In the genomic region with DNA sequence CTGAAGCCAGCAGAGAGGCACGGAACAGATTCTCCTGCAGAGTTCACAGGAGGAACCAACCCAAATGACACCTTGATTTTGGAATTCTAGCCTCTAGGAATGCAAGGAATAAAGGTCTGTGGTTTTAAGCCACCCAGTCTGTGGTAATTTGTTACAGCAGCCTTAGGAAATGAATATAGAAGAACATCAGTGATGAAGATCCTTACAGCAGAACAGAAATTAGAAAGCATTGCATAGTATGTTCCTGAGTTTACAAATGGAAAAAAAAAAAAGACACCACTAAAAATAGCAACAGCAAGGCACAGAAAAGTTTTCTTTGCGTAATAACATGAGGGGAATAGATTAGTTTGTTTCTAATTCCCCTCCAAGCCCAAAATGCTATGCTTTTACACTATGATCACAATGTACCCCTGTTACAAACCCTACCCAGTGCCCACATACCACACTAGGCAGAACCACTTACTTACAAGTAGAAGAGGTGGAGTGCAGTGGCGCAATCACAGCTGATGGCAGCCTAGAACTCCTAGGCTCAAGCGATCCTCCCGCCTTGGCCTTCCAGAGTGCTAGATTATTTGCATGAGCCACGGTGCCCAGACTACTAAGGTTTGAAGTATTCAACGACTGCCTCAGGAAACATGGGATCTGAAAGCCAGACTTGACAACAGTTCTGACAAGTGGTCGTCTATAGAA, we compare ENCODE assay signal across 18 cellular contexts.
DNase-seq lines count a peak whose midpoint lies in the region; ATAC-seq and TF ChIP-seq lines count a peak whose summit lies in the region.
"Had no signal": no experiment of that assay in that cellular context is flagged by ENCODE, and none has a peak within 500 bp of the region (broad histone marks: within the 10 kb centered on the region; RNA-seq: fewer than 3 reads in every experiment).

No MANE protein-coding gene starts in this region.

- H3K4me2 ChIP-seq in BLaER1 treated with 17β-estradiol and CSF1 and Interleukin-3, amounts not matched to agents 10 nM and 100 nM: peak overlapping the region in 9 of 11 experiments; percentile 3 to 51 (median 20); a peak in 14 of 22 replicates

- no peaks in the 10 kb centered on the region for H3K27me3 ChIP-seq in BLaER1 treated with 17β-estradiol and CSF1 and Interleukin-3, amounts not matched to agents 10 nM and 100 nM
- H3K27me3 ChIP-seq in lung (ENCODE audit: control insufficient read depth, insufficient read depth) (no peaks in the 10 kb centered on the region), endodermal cell (ENCODE audit: control insufficient read depth, insufficient read depth, low read length, poor library complexity, severe bottlenecking) (no peaks in the 10 kb centered on the region)
- H3K27me3 ChIP-seq: SJSA1 had no signal

- no peak overlapping the region for H3K4me3 Mint-ChIP-seq in endodermal cell
- H3K4me3 Mint-ChIP-seq: CD4-positive, CD25-positive, alpha-beta regulatory T cell had no signal

- peaks cover 3 to 66% (median 43%) of the 10 kb centered on the region in 11 experiments; a peak in 18 of 22 replicates for H3K36me3 ChIP-seq in BLaER1 treated with 17β-estradiol and CSF1 and Interleukin-3, amounts not matched to agents 10 nM and 100 nM
- peaks cover 0 to 9% of the 10 kb centered on the region in 2 donors for H3K36me3 ChIP-seq in lung (ENCODE audit: control insufficient read depth in 2 of 2, insufficient read depth in 2 of 2, low read length in 2 of 2)
- no peaks in the 10 kb centered on the region for H3K36me3 ChIP-seq in endodermal cell (ENCODE audit: control insufficient read depth, insufficient read depth, low read length)
- H3K36me3 ChIP-seq: SJSA1 had no signal

- TF ChIP-seq CTCF in lung (IDR thresholded peaks at IDR 0.05; ENCODE audit: control extremely low read depth, extremely low read depth) (no peak), endodermal cell (conservative IDR thresholded peaks at IDR 0.05) (no peak)

- H3K9me3 Mint-ChIP-seq in endodermal cell: no peaks in the 10 kb centered on the region

- 0 out of 22 replicates have a peak, but pooled peaks cover 0 to 7% (median 0%) of the 10 kb centered on the region in 11 experiments for H4K20me1 ChIP-seq in BLaER1 treated with 17β-estradiol and CSF1 and Interleukin-3, amounts not matched to agents 10 nM and 100 nM

- no peak overlapping the region for H3K27ac ChIP-seq in BLaER1 treated with 17β-estradiol and CSF1 and Interleukin-3, amounts not matched to agents 10 nM and 100 nM
- no peak overlapping the region for H3K27ac ChIP-seq in lung (ENCODE audit: low read depth in 1 of 2, low read length in 1 of 2)
- no peak overlapping the region for H3K27ac ChIP-seq in endodermal cell (ENCODE audit: low read depth, low read length)
- H3K27ac ChIP-seq: HL-60, SJSA1 had no signal

- peaks cover 7% of the 10 kb centered on the region for H3K36me3 Mint-ChIP-seq in endodermal cell (ENCODE audit: low read depth)

- WGBS in lung, 2 donors: 78 to 88% methylated on average over 8 of the region's 8 CpGs
- 86 to 91% methylated on average over 7 of the region's 8 CpGs for WGBS in endodermal cell (ENCODE audit: insufficient coverage in 1 of 2, insufficient read length in 1 of 2), 2 experiments

- no peak overlapping the region for H3K9ac ChIP-seq in BLaER1 treated with 17β-estradiol and CSF1 and Interleukin-3, amounts not matched to agents 10 nM and 100 nM
- H3K9ac ChIP-seq in endodermal cell (ENCODE audit: extremely low read depth, low read length, poor library complexity, severe bottlenecking): no peak overlapping the region

- H3K4me1 Mint-ChIP-seq in endodermal cell: peaks cover 43% of the 10 kb centered on the region

- ATAC-seq in lung (ENCODE audit: insufficient read depth, low FRiP score): no peak

- no peaks in the 10 kb centered on the region for H3K27me3 Mint-ChIP-seq in endodermal cell (ENCODE audit: insufficient read depth)
- H3K27me3 Mint-ChIP-seq: CD4-positive, CD25-positive, alpha-beta regulatory T cell had no signal

- H3K4me1 ChIP-seq in BLaER1 treated with 17β-estradiol and CSF1 and Interleukin-3, amounts not matched to agents 10 nM and 100 nM: peaks cover 7 to 28% (median 20%) of the 10 kb centered on the region in 10 experiments; a peak in 17 of 20 replicates
- H3K4me1 ChIP-seq in lung (ENCODE audit: control insufficient read depth in 2 of 2, insufficient read depth in 2 of 2, low read length in 2 of 2): peaks cover 0 to 6% of the 10 kb centered on the region in 2 donors
- peaks cover 29% of the 10 kb centered on the region for H3K4me1 ChIP-seq in endodermal cell (ENCODE audit: control insufficient read depth, insufficient read depth, low read length)

- H3K9me3 ChIP-seq in BLaER1 treated with 17β-estradiol and CSF1 and Interleukin-3, amounts not matched to agents 10 nM and 100 nM (replicated peaks in 1 of 11): peaks cover 0 to 1% (median 0%) of the 10 kb centered on the region in 11 experiments; a peak in 2 of 22 replicates
- no peaks in the 10 kb centered on the region for H3K9me3 ChIP-seq in lung (ENCODE audit: control insufficient read depth in 2 of 2, insufficient read depth in 1 of 2, low read length in 1 of 2)
- no peaks in the 10 kb centered on the region for H3K9me3 ChIP-seq in endodermal cell (ENCODE audit: control insufficient read depth, low read length)
- H3K9me3 ChIP-seq: SJSA1 had no signal

- no peak overlapping the region for H3K4me3 ChIP-seq in BLaER1 treated with 17β-estradiol and CSF1 and Interleukin-3, amounts not matched to agents 10 nM and 100 nM
- no peak overlapping the region for H3K4me3 ChIP-seq in lung
- H3K4me3 ChIP-seq in endodermal cell (ENCODE audit: low read length): no peak overlapping the region
- H3K4me3 ChIP-seq: SJSA1 had no signal

- H3K27ac Mint-ChIP-seq in endodermal cell: no peak overlapping the region

- DNase-seq in MV-4-11 (lab: John Stamatoyannopoulos, UW) (peak; percentile 78), astrocyte of the hippocampus (ENCODE audit: low read depth, low spot score) (peak; percentile 44), lung (ENCODE audit: low spot score) (peak; percentile 42), endodermal cell (no peak), NCI-H2227 treated with DMSO at 0.1 percent for 48 hours (lab: John Stamatoyannopoulos, UW) (no peak), amniotic stem cell (lab: John Stamatoyannopoulos, UW) (no peak)
- no peak for DNase-seq in stimulated activated CD4-positive, alpha-beta T cell treated with anti-CD3 and anti-CD28 coated beads, Interleukin-4, amount 100 ng/mL, for 4 hours
- DNase-seq: AML-193; Calu3; CD4-positive, CD25-positive, alpha-beta regulatory T cell; KBM-7; NCI-H1417 treated with DMSO at 0.1 percent for 48 hours; NCI-H2029; NCI-H2171 treated with DMSO at 0.1 percent for 48 hours; NCI-H510A treated with DMSO at 0.1 percent for 48 hours had no signal

Comparison
In these comparisons a context has a peak if more than half of its experiments do, and no peak if none do; other contexts are left out.
1. DNase-seq: peak in MV-4-11 (single experiment), astrocyte of the hippocampus (single experiment) and lung (single experiment); none in stimulated activated CD4-positive, alpha-beta T cell treated with anti-CD3 and anti-CD28 coated beads, Interleukin-4, amount 100 ng/mL, for 4 hours (0 of 2), endodermal cell (single experiment), NCI-H2227 treated with DMSO at 0.1 percent for 48 hours (single experiment) and amniotic stem cell (single experiment).